ENCODE assay signal across 29 cellular contexts in the genomic region with DNA sequence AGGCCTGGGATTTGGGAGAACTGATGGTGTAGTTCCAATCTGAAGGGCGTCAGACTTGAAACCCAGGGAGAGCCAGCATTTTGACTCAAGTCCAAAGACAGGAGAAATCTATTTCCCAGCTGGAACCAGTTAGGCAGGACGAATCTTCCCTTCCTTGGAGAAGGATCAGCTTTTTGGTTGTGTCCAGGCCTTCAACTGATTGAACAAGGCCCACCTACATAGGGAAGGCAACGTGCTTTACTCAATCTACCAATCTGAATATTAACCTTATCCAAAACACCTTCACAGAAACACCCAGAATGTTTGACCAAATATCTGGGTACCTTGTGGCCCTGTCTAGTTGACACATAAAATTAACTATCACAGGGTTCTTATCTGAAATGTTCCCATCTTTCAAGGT.
"Had no signal": no experiment of that assay in that cellular context is flagged by ENCODE, and none has a peak within 500 bp of the region (broad histone marks: within the 10 kb centered on the region; RNA-seq: fewer than 3 reads in every experiment).

No MANE protein-coding gene starts in this region.

- DNase-seq: colonic mucosa; cortex of kidney; dermis blood vessel endothelial cell; dorsolateral prefrontal cortex; effector CD4-positive, alpha-beta T cell; effector CD8-positive, alpha-beta T cell; effector memory CD4-positive, alpha-beta T cell; effector memory CD8-positive, alpha-beta T cell; endodermal cell; erythroblast; esophagus squamous epithelium; foreskin fibroblast; foreskin keratinocyte; foreskin melanocyte; gastrocnemius medialis; glutamatergic neuron; head of caudate nucleus; heart left ventricle; heart right ventricle had no signal

- H3K4me3 Mint-ChIP-seq: dendritic cell treated with granulocyte-macrophage colony-stimulating factor and Interleukin-4, amounts not matched to agents 40 ng/mL and 50 ng/mL, for 4 days; effector memory CD8-positive, alpha-beta T cell; endodermal cell had no signal

- H3K4me3 ChIP-seq: colonic mucosa, coronary artery, dorsolateral prefrontal cortex, esophagus muscularis mucosa, esophagus squamous epithelium, gastrocnemius medialis, gastroesophageal sphincter, heart left ventricle, heart right ventricle had no signal

- H3K4me1 ChIP-seq: colonic mucosa, esophagus muscularis mucosa, esophagus squamous epithelium, foreskin keratinocyte, gastrocnemius medialis, gastroesophageal sphincter, heart left ventricle, heart right ventricle had no signal

- H3K27me3 Mint-ChIP-seq: dendritic cell treated with granulocyte-macrophage colony-stimulating factor and Interleukin-4, amounts not matched to agents 40 ng/mL and 50 ng/mL, for 4 days; effector memory CD8-positive, alpha-beta T cell had no signal

- H3K27ac ChIP-seq: colonic mucosa, coronary artery, dorsolateral prefrontal cortex, epithelial cell of prostate, esophagus muscularis mucosa, esophagus squamous epithelium, foreskin keratinocyte, gastrocnemius medialis, gastroesophageal sphincter, heart left ventricle, heart right ventricle had no signal

- H3K9me3 ChIP-seq: colonic mucosa, esophagus muscularis mucosa, gastrocnemius medialis, gastroesophageal sphincter had no signal

- H3K27me3 ChIP-seq: colonic mucosa, dorsolateral prefrontal cortex, esophagus muscularis mucosa, esophagus squamous epithelium, foreskin keratinocyte, gastrocnemius medialis, gastroesophageal sphincter, heart left ventricle, heart right ventricle had no signal

- H3K27ac Mint-ChIP-seq: dendritic cell treated with granulocyte-macrophage colony-stimulating factor and Interleukin-4, amounts not matched to agents 40 ng/mL and 50 ng/mL, for 4 days; effector memory CD8-positive, alpha-beta T cell; endodermal cell had no signal

- FAIRE-seq: colon, endometrium, endothelial cell of umbilical vein, frontal cortex had no signal

- ATAC-seq: effector memory CD8-positive, alpha-beta T cell; esophagus mucosa; foreskin keratinocyte; gastrocnemius medialis; gastroesophageal sphincter; heart left ventricle; heart right ventricle had no signal

- H3K4me1 Mint-ChIP-seq: endodermal cell had no signal

- H3K36me3 ChIP-seq: colonic mucosa, esophagus muscularis mucosa, esophagus squamous epithelium, gastrocnemius medialis, gastroesophageal sphincter, heart left ventricle, heart right ventricle had no signal
